In genomic region chr9:123796073-123796472, GRCh38 we compare ENCODE assay signal across 21 cellular contexts.
"Had no signal": no experiment of that assay in that cellular context is flagged by ENCODE, and none has a peak within 500 bp of the region (broad histone marks: within the 10 kb centered on the region; RNA-seq: fewer than 3 reads in every experiment).

No MANE protein-coding gene starts in this region.

- H3K27ac Mint-ChIP-seq: activated CD4-positive, alpha-beta memory T cell treated with anti-CD3 and anti-CD28 coated beads, Interleukin-2, amount 10 ng/mL, durations not matched to agents 7 days and 5 days; activated CD4-positive, alpha-beta T cell treated with anti-CD3 and anti-CD28 coated beads, Interleukin-2, amount 10 ng/mL, durations not matched to agents 24 days and 14 days; activated T-helper 2 cell treated with anti-CD3 and anti-CD28 coated beads, Interferon-gamma antibody, Interleukin-2, Interleukin-4, amounts not matched to agents 10 μg/mL and 5 μg/mL and 100 μg/mL, durations not matched to agents 14 hours and 24 hours and 36 hours; stimulated activated effector memory CD8-positive, alpha-beta T cell treated with anti-CD3 and anti-CD28 coated beads, Interleukin-12 subunit alpha, Interleukin-12 subunit beta, amount 100 ng/mL, for 72 hours; T-helper 17 cell; type B pancreatic cell had no signal

- H3K9me3 Mint-ChIP-seq: activated CD4-positive, alpha-beta memory T cell treated with anti-CD3 and anti-CD28 coated beads, Interleukin-2, amount 10 ng/mL, durations not matched to agents 7 days and 5 days; activated T-helper 2 cell treated with anti-CD3 and anti-CD28 coated beads, Interferon-gamma antibody, Interleukin-2, Interleukin-4, amounts not matched to agents 10 μg/mL and 5 μg/mL and 100 μg/mL, durations not matched to agents 14 hours and 24 hours and 36 hours; brain; memory B cell; nephron progenitor cell; stimulated activated effector memory CD8-positive, alpha-beta T cell treated with anti-CD3 and anti-CD28 coated beads, Interleukin-12 subunit alpha, Interleukin-12 subunit beta, amount 100 ng/mL, for 72 hours; type B pancreatic cell had no signal

- H3K27me3 Mint-ChIP-seq: activated CD4-positive, alpha-beta memory T cell treated with anti-CD3 and anti-CD28 coated beads, Interleukin-2, amount 10 ng/mL, durations not matched to agents 7 days and 5 days; activated CD4-positive, alpha-beta T cell treated with anti-CD3 and anti-CD28 coated beads, Interleukin-2, amount 10 ng/mL, durations not matched to agents 24 days and 14 days; dendritic cell treated with granulocyte-macrophage colony-stimulating factor and Interleukin-4, amounts not matched to agents 40 ng/mL and 50 ng/mL, for 4 days; memory B cell; T-helper 17 cell; type B pancreatic cell had no signal

- H3K36me3 Mint-ChIP-seq: brain; stimulated activated effector memory CD8-positive, alpha-beta T cell treated with anti-CD3 and anti-CD28 coated beads, Interleukin-12 subunit alpha, Interleukin-12 subunit beta, amount 100 ng/mL, for 72 hours; type B pancreatic cell had no signal

- H3K4me1 Mint-ChIP-seq: nephron progenitor cell; stimulated activated effector memory CD8-positive, alpha-beta T cell treated with anti-CD3 and anti-CD28 coated beads, Interleukin-12 subunit alpha, Interleukin-12 subunit beta, amount 100 ng/mL, for 72 hours had no signal

- ATAC-seq: heart right ventricle; left colon; right cardiac atrium; stimulated activated effector memory CD8-positive, alpha-beta T cell treated with anti-CD3 and anti-CD28 coated beads, Interleukin-12 subunit alpha, Interleukin-12 subunit beta, amount 100 ng/mL, for 72 hours; T-helper 17 cell had no signal

- H3K4me3 Mint-ChIP-seq: activated CD4-positive, alpha-beta memory T cell treated with anti-CD3 and anti-CD28 coated beads, Interleukin-2, amount 10 ng/mL, durations not matched to agents 7 days and 5 days; activated CD4-positive, alpha-beta T cell treated with anti-CD3 and anti-CD28 coated beads, Interleukin-2, amount 10 ng/mL, durations not matched to agents 24 days and 14 days; nephron progenitor cell; stimulated activated effector memory CD8-positive, alpha-beta T cell treated with anti-CD3 and anti-CD28 coated beads, Interleukin-12 subunit alpha, Interleukin-12 subunit beta, amount 100 ng/mL, for 72 hours; T-helper 17 cell; type B pancreatic cell had no signal

- DNase-seq: activated CD4-positive, alpha-beta memory T cell treated with anti-CD3 and anti-CD28 coated beads, Interleukin-2, amount 10 ng/mL, durations not matched to agents 7 days and 5 days; activated CD4-positive, alpha-beta T cell treated with anti-CD3 and anti-CD28 coated beads, Interleukin-2, amount 10 ng/mL, durations not matched to agents 24 days and 14 days; activated CD4-positive, CD25-positive, alpha-beta regulatory T cell; activated naive CD4-positive, alpha-beta T cell; aorta; effector CD4-positive, alpha-beta T cell; heart right ventricle; left colon; nephron progenitor cell; nucleus accumbens; right cardiac atrium; stimulated activated CD4-positive, alpha-beta T cell treated with anti-CD3 and anti-CD28 coated beads, Interleukin-12 subunit alpha, Interleukin-12 subunit beta, amount 100 ng/mL, for 4 hours; stimulated activated CD4-positive, alpha-beta T cell treated with anti-CD3 and anti-CD28 coated beads, Interleukin-1b, Interleukin-23, amount 100 ng/mL, for 48 hours; T-helper 17 cell; testis had no signal
